ENCODE assay signal across 11 cellular contexts in the genomic region with DNA sequence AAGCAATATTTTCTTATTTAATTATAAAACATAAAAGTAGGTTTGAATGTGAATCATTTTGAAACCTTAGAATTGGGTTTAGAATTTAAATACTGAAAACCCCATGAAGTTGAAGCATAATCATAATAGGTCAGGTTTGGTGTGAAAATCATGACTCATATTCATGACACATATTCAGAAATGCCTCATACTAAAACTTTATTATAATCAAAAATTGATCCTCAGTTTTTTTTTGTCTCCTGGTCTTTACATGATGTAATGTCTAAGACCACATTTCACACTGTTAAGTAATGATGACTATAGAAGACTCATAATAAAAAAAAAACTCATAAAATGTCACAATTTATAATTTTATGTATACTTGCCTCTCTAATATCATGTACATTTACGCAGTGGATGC.
DNase-seq lines count a peak whose midpoint lies in the region; ATAC-seq and TF ChIP-seq lines count a peak whose summit lies in the region.
"Had no signal": no experiment of that assay in that cellular context is flagged by ENCODE, and none has a peak within 500 bp of the region (broad histone marks: within the 10 kb centered on the region; RNA-seq: fewer than 3 reads in every experiment).

No MANE protein-coding gene starts in this region.

- H3K4me1 Mint-ChIP-seq in chondrocyte (ENCODE audit: low read depth): peaks cover 75% of the 10 kb centered on the region
- peaks cover 61% of the 10 kb centered on the region for H3K4me1 Mint-ChIP-seq in nephron progenitor cell

- no peak overlapping the region for H3K4me3 Mint-ChIP-seq in chondrocyte (ENCODE audit: unreplicated experiment)
- H3K4me3 Mint-ChIP-seq in nephron progenitor cell: no peak overlapping the region

- no peak overlapping the region for H3K4me3 ChIP-seq in GM12865 (ENCODE audit: low read depth, low read length)
- H3K4me3 ChIP-seq: HAP-1 had no signal

- TF ChIP-seq CTCF in GM12865 (IDR thresholded peaks at IDR 0.05; ENCODE audit: insufficient read depth, low read depth, low read length, missing control alignments) (no peak), chondrocyte (IDR thresholded peaks at IDR 0.05) (no peak), nephron progenitor cell (IDR thresholded peaks at IDR 0.05) (no peak)

- peaks cover 4% of the 10 kb centered on the region for H3K36me3 Mint-ChIP-seq in chondrocyte (ENCODE audit: low read depth)
- peaks cover 4% of the 10 kb centered on the region for H3K36me3 Mint-ChIP-seq in nephron progenitor cell (ENCODE audit: low read depth)

- H3K9me3 Mint-ChIP-seq in chondrocyte (ENCODE audit: low read depth): no peaks in the 10 kb centered on the region
- H3K9me3 Mint-ChIP-seq in nephron progenitor cell: peaks cover 3% of the 10 kb centered on the region

- H3K27me3 Mint-ChIP-seq in chondrocyte (ENCODE audit: low read depth): no peaks in the 10 kb centered on the region
- peaks cover 3% of the 10 kb centered on the region for H3K27me3 Mint-ChIP-seq in nephron progenitor cell (ENCODE audit: low read depth, poor library complexity)

- ATAC-seq in GM21423 (IDR thresholded peaks at IDR 0.05; ENCODE audit: unreplicated experiment) (peak; percentile 35), HG03432 (IDR thresholded peaks at IDR 0.05; ENCODE audit: unreplicated experiment) (peak; percentile 70)

- H3K27ac Mint-ChIP-seq in chondrocyte (ENCODE audit: unreplicated experiment): peak overlapping the region; percentile 32
- H3K27ac Mint-ChIP-seq in nephron progenitor cell: no peak overlapping the region

- DNase-seq in GM12865 (ENCODE audit: low read depth) (peak; percentile 30), chondrocyte (ENCODE audit: low spot score) (no peak), glomerular visceral epithelial cell (ENCODE audit: extremely low spot score) (no peak), SW480 (ENCODE audit: low spot score) (no peak), nephron progenitor cell (no peak)
- no peak for DNase-seq in activated CD4-positive, alpha-beta T cell treated with anti-CD3 and anti-CD28 coated beads, Interleukin-2, amount 50 U/mL, for 4 hours
- DNase-seq: DMS 273 treated with DMSO at 0.1 percent for 48 hours, NCI-H1694 had no signal
